1 cellular context compared by ENCODE assay signal in genomic region chr3:56823421-56823926, GRCh38.
TF ChIP-seq lines count a peak whose summit lies in the region.

No MANE protein-coding gene starts in this region.

TF ChIP-seq in GM12878, 131 proteins besides CTCF, POLR2A, EP300 and RAD21:
- TF ChIP-seq CEBPZ (IDR thresholded peaks at IDR 0.05; ENCODE audit: low read depth, low read length) (no peak), E2F4 (IDR thresholded peaks at IDR 0.05; ENCODE audit: low read depth, low read length) (no peak), ATF7 (IDR thresholded peaks at IDR 0.05; ENCODE audit: low read depth) (no peak), MTA2 (IDR thresholded peaks at IDR 0.05; ENCODE audit: low read depth) (peak; percentile 70; the same call in 1 of the 2 replicates), YY1 (IDR thresholded peaks at IDR 0.05; ENCODE audit: low read depth, low read length) (no peak), NFIC (IDR thresholded peaks at IDR 0.05; ENCODE audit: low read depth, low read length) (no peak), FOS (IDR thresholded peaks at IDR 0.05; ENCODE audit: borderline replicate concordance, extremely low read depth, insufficient read length) (no peak), PBX3 (IDR thresholded peaks at IDR 0.05; ENCODE audit: insufficient replicate concordance, low read depth, low read length) (no peak), RAD51 (IDR thresholded peaks at IDR 0.05) (peak; percentile 55; the same call in 1 of the 2 replicates), CHD4 (IDR thresholded peaks at IDR 0.05) (no peak), TBL1XR1 (IDR thresholded peaks at IDR 0.05; ENCODE audit: low read depth, low read length) (no peak), RUNX3 (IDR thresholded peaks at IDR 0.05; ENCODE audit: low read length) (peak; percentile 14; the same call in 1 of the 2 replicates), CHD2 (IDR thresholded peaks at IDR 0.05; ENCODE audit: borderline replicate concordance, low read depth, low read length) (no peak), CREB1 (IDR thresholded peaks at IDR 0.05; ENCODE audit: low read depth) (no peak), POU2F2 (IDR thresholded peaks at IDR 0.05; ENCODE audit: borderline replicate concordance, low read depth, low read length) (no peak), JUNB (IDR thresholded peaks at IDR 0.05) (no peak)
- TF ChIP-seq, protein P1, sequence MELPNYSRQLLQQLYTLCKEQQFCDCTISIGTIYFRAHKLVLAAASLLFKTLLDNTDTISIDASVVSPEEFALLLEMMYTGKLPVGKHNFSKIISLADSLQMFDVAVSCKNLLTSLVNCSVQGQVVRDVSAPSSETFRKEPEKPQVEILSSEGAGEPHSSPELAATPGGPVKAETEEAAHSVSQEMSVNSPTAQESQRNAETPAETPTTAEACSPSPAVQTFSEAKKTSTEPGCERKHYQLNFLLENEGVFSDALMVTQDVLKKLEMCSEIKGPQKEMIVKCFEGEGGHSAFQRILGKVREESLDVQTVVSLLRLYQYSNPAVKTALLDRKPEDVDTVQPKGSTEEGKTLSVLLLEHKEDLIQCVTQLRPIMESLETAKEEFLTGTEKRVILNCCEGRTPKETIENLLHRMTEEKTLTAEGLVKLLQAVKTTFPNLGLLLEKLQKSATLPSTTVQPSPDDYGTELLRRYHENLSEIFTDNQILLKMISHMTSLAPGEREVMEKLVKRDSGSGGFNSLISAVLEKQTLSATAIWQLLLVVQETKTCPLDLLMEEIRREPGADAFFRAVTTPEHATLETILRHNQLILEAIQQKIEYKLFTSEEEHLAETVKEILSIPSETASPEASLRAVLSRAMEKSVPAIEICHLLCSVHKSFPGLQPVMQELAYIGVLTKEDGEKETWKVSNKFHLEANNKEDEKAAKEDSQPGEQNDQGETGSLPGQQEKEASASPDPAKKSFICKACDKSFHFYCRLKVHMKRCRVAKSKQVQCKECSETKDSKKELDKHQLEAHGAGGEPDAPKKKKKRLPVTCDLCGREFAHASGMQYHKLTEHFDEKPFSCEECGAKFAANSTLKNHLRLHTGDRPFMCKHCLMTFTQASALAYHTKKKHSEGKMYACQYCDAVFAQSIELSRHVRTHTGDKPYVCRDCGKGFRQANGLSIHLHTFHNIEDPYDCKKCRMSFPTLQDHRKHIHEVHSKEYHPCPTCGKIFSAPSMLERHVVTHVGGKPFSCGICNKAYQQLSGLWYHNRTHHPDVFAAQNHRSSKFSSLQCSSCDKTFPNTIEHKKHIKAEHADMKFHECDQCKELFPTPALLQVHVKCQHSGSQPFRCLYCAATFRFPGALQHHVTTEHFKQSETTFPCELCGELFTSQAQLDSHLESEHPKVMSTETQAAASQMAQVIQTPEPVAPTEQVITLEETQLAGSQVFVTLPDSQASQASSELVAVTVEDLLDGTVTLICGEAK (IDR thresholded peaks at IDR 0.05; ENCODE audit: borderline replicate concordance) = no peak
- TF ChIP-seq, protein P2, sequence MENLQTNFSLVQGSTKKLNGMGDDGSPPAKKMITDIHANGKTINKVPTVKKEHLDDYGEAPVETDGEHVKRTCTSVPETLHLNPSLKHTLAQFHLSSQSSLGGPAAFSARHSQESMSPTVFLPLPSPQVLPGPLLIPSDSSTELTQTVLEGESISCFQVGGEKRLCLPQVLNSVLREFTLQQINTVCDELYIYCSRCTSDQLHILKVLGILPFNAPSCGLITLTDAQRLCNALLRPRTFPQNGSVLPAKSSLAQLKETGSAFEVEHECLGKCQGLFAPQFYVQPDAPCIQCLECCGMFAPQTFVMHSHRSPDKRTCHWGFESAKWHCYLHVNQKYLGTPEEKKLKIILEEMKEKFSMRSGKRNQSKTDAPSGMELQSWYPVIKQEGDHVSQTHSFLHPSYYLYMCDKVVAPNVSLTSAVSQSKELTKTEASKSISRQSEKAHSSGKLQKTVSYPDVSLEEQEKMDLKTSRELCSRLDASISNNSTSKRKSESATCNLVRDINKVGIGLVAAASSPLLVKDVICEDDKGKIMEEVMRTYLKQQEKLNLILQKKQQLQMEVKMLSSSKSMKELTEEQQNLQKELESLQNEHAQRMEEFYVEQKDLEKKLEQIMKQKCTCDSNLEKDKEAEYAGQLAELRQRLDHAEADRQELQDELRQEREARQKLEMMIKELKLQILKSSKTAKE (IDR thresholded peaks at IDR 0.05; ENCODE audit: low read depth, poor library complexity, severe bottlenecking) = no peak
